In the genomic region with DNA sequence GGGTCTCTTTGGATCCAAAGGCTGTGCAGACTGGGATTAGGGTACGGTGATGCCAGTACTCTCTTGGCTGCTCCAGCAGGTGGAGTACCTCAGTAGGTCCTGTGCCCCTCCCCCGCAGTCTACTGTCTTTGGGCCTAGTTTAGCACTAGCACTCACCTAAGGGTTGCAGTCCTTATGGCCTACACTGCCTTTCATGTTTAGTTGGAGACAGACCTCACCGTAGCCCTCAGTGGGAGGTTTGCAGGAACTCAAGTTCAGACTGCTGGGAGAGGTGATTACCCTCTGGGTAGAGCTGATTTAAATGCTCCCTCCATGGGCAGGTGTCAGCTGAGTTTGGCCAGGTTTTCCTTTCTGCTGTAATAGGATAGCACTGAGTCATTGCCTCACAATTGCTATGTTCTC, we compare ENCODE assay signal across 18 cellular contexts.
DNase-seq lines count a peak whose midpoint lies in the region; ATAC-seq and TF ChIP-seq lines count a peak whose summit lies in the region.
"Had no signal": no experiment of that assay in that cellular context is flagged by ENCODE, and none has a peak within 500 bp of the region (broad histone marks: within the 10 kb centered on the region; RNA-seq: fewer than 3 reads in every experiment).

No MANE protein-coding gene starts in this region.

- TF ChIP-seq CTCF in Caco-2 (IDR thresholded peaks at IDR 0.05; ENCODE audit: insufficient read depth in 1 of 2, low read depth in 1 of 2, low read length in 1 of 2, severe bottlenecking in 1 of 2, unreplicated experiment in 1 of 2) (no peak), GM12875 (IDR thresholded peaks at IDR 0.05; ENCODE audit: borderline replicate concordance, insufficient read depth, low read depth, low read length) (peak; percentile 15; the same call in 1 of the 2 replicates), brain microvascular endothelial cell (IDR thresholded peaks at IDR 0.05; ENCODE audit: low read depth, low read length, missing control alignments) (peak; percentile 29), lower leg skin (IDR thresholded peaks at IDR 0.05) (no peak), ovary (IDR thresholded peaks at IDR 0.05) (no peak)

- H3K4me1 ChIP-seq in Caco-2 (peaks cover 14% of the 10 kb centered on the region), ovary (ENCODE audit: insufficient read depth) (no peaks in the 10 kb centered on the region)
- H3K4me1 ChIP-seq: body of pancreas, transverse colon had no signal

- H3K36me3 ChIP-seq in Caco-2 (ENCODE audit: control insufficient read depth, insufficient read depth, low read length) (no peaks in the 10 kb centered on the region; the same call in 1 of the 2 replicates), brain microvascular endothelial cell (replicated peaks) (no peaks in the 10 kb centered on the region), ovary (no peaks in the 10 kb centered on the region)
- H3K36me3 ChIP-seq: BLaER1 treated with 17β-estradiol and CSF1 and Interleukin-3, amounts not matched to agents 10 nM and 100 nM; transverse colon had no signal

- 85 to 94% methylated on average over 3 of the region's 3 CpGs for WGBS in lower leg skin, 2 donors
- 92 to 97% (median 93%) methylated on average over 3 of the region's 3 CpGs for WGBS in ovary, 3 donors

- POLR2A ChIA-PET in Caco-2 (lab: Charles Lee) = no interaction called here

- H3K9me3 Mint-ChIP-seq in Caco-2 (ENCODE audit: unreplicated experiment) = peaks cover 58% of the 10 kb centered on the region

- BruUV-seq in Caco-2 (replicated peaks; lab: Mats Ljungman, UMichigan) = no TSS peak

- no peak for TF ChIP-seq EP300 in ovary (IDR thresholded peaks at IDR 0.05)

- no peak overlapping the region for H3K4me3 Mint-ChIP-seq in Caco-2 (ENCODE audit: unreplicated experiment)
- H3K4me3 Mint-ChIP-seq: natural killer cell treated with Interleukin-12 subunit alpha and Interleukin-12 subunit beta and Interleukin-15 and Interleukin-18, amount 100 ng/mL, for 72 hours had no signal

- intact Hi-C loops in Caco-2 (cut with micrococcal nuclease; ENCODE audit: unreplicated experiment) = loop anchor here (5.0 kb wide), 2 partner anchors 128 to 348 kb away; a partner anchor contains a TSS
- intact Hi-C loops in lower leg skin (cut with DNase I; ENCODE audit: low total_unique reads) = no loop called here
- intact Hi-C loops in ovary (cut with DNase I) = no loop called here

- DNase-seq in Caco-2 (peak; percentile 11 to 35), M059J (ENCODE audit: low read depth) (peak; percentile 36), brain microvascular endothelial cell (no peak), lower leg skin (ENCODE audit: low spot score in 2 of 2) (no peak), 8988T (no peak), ovary (no peak)
- DNase-seq: activated CD8-positive, alpha-beta memory T cell treated with anti-CD3 and anti-CD28 coated beads for 24 hours; activated effector memory CD4-positive, alpha-beta T cell treated with Interleukin-2 at 50 U/mL for 16 hours; NCI-H1694; NCI-H526 treated with DMSO at 0.1 percent for 48 hours; stimulated activated CD4-positive, alpha-beta T cell treated with anti-CD3 and anti-CD28 coated beads, Interleukin-4, amount 100 ng/mL, for 1 hour; transverse colon had no signal

- ATAC-seq in HG03135 (IDR thresholded peaks at IDR 0.05; ENCODE audit: unreplicated experiment) = no peak
- ATAC-seq: body of pancreas; natural killer cell treated with Interleukin-12 subunit alpha and Interleukin-12 subunit beta and Interleukin-15 and Interleukin-18, amount 100 ng/mL, for 72 hours; right cardiac atrium had no signal

- peaks cover 26% of the 10 kb centered on the region for H3K9me3 ChIP-seq in Caco-2
- no peaks in the 10 kb centered on the region for H3K9me3 ChIP-seq in ovary
- H3K9me3 ChIP-seq: body of pancreas, transverse colon had no signal

- peaks cover 10% of the 10 kb centered on the region for H3K4me1 Mint-ChIP-seq in Caco-2 (ENCODE audit: low read depth, unreplicated experiment)

- no peak overlapping the region for H3K27ac Mint-ChIP-seq in Caco-2 (ENCODE audit: unreplicated experiment)
- H3K27ac Mint-ChIP-seq: natural killer cell treated with Interleukin-12 subunit alpha and Interleukin-12 subunit beta and Interleukin-15 and Interleukin-18, amount 100 ng/mL, for 72 hours had no signal

- H3K27me3 Mint-ChIP-seq in Caco-2 (ENCODE audit: insufficient read depth, unreplicated experiment) = no peaks in the 10 kb centered on the region
- H3K27me3 Mint-ChIP-seq: natural killer cell treated with Interleukin-12 subunit alpha and Interleukin-12 subunit beta and Interleukin-15 and Interleukin-18, amount 100 ng/mL, for 72 hours had no signal

- in situ Hi-C loops in brain microvascular endothelial cell (cut with HindIII; ENCODE audit: low pct_ligation_motif_present, low sequenced_read_pairs) = no loop called here

- H3K27ac ChIP-seq in brain microvascular endothelial cell (no peak overlapping the region), ovary (no peak overlapping the region)
- H3K27ac ChIP-seq: body of pancreas, transverse colon had no signal

- no peak for TF ChIP-seq POLR2A in lower leg skin (IDR thresholded peaks at IDR 0.05)
- TF ChIP-seq POLR2A in ovary (IDR thresholded peaks at IDR 0.05) = no peak

- CTCF ChIA-PET in Caco-2 (lab: Charles Lee) = interaction anchor here (1.0 to 1.9 kb wide), 2 partner anchors 14 to 188 kb away, joined by 4 to 11 read pairs; no protein-coding TSS in a partner anchor

- H3K36me3 Mint-ChIP-seq in Caco-2 (ENCODE audit: insufficient read depth, unreplicated experiment) = no peaks in the 10 kb centered on the region
- H3K36me3 Mint-ChIP-seq: natural killer cell treated with Interleukin-12 subunit alpha and Interleukin-12 subunit beta and Interleukin-15 and Interleukin-18, amount 100 ng/mL, for 72 hours had no signal

- H3K27me3 ChIP-seq in Caco-2 (replicated peaks; ENCODE audit: control insufficient read depth, insufficient read depth, low read length) (no peaks in the 10 kb centered on the region), brain microvascular endothelial cell (replicated peaks) (no peaks in the 10 kb centered on the region), ovary (no peaks in the 10 kb centered on the region)
- H3K27me3 ChIP-seq: BLaER1 treated with 17β-estradiol and CSF1 and Interleukin-3, amounts not matched to agents 10 nM and 100 nM; body of pancreas; transverse colon had no signal

- H3K4me3 ChIP-seq in Caco-2 (ENCODE audit: low read depth, low read length) = no peak overlapping the region
- H3K4me3 ChIP-seq in GM12875 (ENCODE audit: low read depth, low read length) = no peak overlapping the region
- H3K4me3 ChIP-seq in brain microvascular endothelial cell (ENCODE audit: low read depth, low read length) = no peak overlapping the region
- H3K4me3 ChIP-seq in lower leg skin (ENCODE audit: low read depth, poor library complexity, severe bottlenecking) = no peak overlapping the region
- H3K4me3 ChIP-seq in ovary = no peak overlapping the region
- H3K4me3 ChIP-seq: BLaER1 treated with 17β-estradiol and CSF1 and Interleukin-3, amounts not matched to agents 10 nM and 100 nM; body of pancreas; transverse colon had no signal

Comparison
In these comparisons a context has a peak if more than half of its experiments do, and no peak if none do; other contexts are left out.
1. DNase-seq: peak in Caco-2 (2 of 2) and M059J (single experiment); none in brain microvascular endothelial cell (single experiment), lower leg skin (0 of 2), 8988T (single experiment) and ovary (0 of 5).
2. CTCF ChIP-seq: peak in GM12875 (single experiment) and brain microvascular endothelial cell (single experiment); none in Caco-2 (0 of 2), lower leg skin (0 of 3) and ovary (0 of 3).